ENCODE assay signal across 9 cellular contexts in the genomic region with DNA sequence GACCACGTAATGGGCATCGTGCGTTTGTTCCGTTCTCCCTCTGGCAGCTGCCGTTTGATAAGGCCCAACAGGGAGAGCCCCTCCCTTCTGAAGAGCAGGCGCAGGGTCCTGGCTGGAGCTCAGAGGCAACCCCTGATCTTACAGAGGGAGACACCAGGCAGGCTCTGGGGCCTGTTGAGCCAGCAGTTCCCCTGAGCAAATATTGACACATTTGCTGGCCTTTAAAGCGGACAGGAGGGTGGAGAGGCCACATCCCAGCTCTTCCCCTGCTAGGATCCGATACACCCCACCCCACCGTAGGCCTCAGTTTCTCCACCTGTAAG. TPM values are rescaled to one million over a fixed set of nuclear protein-coding genes. Genes with fewer than 3 reads are reported as not detected.
DNase-seq lines count a peak whose midpoint lies in the region; ATAC-seq and TF ChIP-seq lines count a peak whose summit lies in the region.
"Had no signal": no experiment of that assay in that cellular context is flagged by ENCODE, and none has a peak within 500 bp of the region (broad histone marks: within the 10 kb centered on the region; RNA-seq: fewer than 3 reads in every experiment).

No MANE protein-coding gene starts in this region.

- no peak for DNase-seq in activated T-helper 2 cell treated with anti-CD3 and anti-CD28 coated beads, Interferon-gamma antibody, Interleukin-2, Interleukin-4, amounts not matched to agents 10 μg/mL and 5 μg/mL and 100 μg/mL, durations not matched to agents 14 hours and 24 hours and 36 hours (ENCODE audit: low spot score)
- DNase-seq in lower lobe of right lung (no peak), MV-4-11 (lab: John Stamatoyannopoulos, UW) (no peak), A172 (ENCODE audit: low spot score) (no peak)
- no peak for DNase-seq in activated CD8-positive, alpha-beta memory T cell treated with anti-CD3 and anti-CD28 coated beads, Interleukin-2, amount 50 U/mL, for 48 hours

- H3K27ac ChIP-seq in ACC112 (ENCODE audit: low read depth, low read length) (no peak overlapping the region), HEK293 (ENCODE audit: extremely low read depth, low read depth, low read length) (no peak overlapping the region), lower lobe of right lung (peak overlapping the region; percentile 91)

- H3K4me1 Mint-ChIP-seq in activated T-helper 2 cell treated with anti-CD3 and anti-CD28 coated beads, Interferon-gamma antibody, Interleukin-2, Interleukin-4, amounts not matched to agents 10 μg/mL and 5 μg/mL and 100 μg/mL, durations not matched to agents 14 hours and 24 hours and 36 hours (ENCODE audit: low read depth) = peaks cover 31% of the 10 kb centered on the region

- intact Hi-C loops in activated T-helper 2 cell treated with anti-CD3 and anti-CD28 coated beads, Interferon-gamma antibody, Interleukin-2, Interleukin-4, amounts not matched to agents 10 μg/mL and 5 μg/mL and 100 μg/mL, durations not matched to agents 14 hours and 24 hours and 36 hours (cut with micrococcal nuclease) = loop anchor here (1.0 to 5.0 kb wide), 8 partner anchors 19 to 422 kb away; a partner anchor contains a TSS
- intact Hi-C loops in lower lobe of right lung (cut with DNase I) = no loop called here

- H3K4me1 ChIP-seq in ACC112 (ENCODE audit: control insufficient read depth, insufficient read depth, low read length, unreplicated experiment) = peaks cover 29% of the 10 kb centered on the region
- H3K4me1 ChIP-seq in HEK293 (ENCODE audit: control insufficient read depth, insufficient read depth, low read length) = 0 out of 2 replicates have a peak, but pooled peaks cover 6% of the 10 kb centered on the region
- H3K4me1 ChIP-seq in lower lobe of right lung = peaks cover 33% of the 10 kb centered on the region

- ATAC-seq in lower lobe of right lung = no peak
- no peak for ATAC-seq in GM21786 (IDR thresholded peaks at IDR 0.05; ENCODE audit: unreplicated experiment)

- H3K27me3 Mint-ChIP-seq in activated T-helper 2 cell treated with anti-CD3 and anti-CD28 coated beads, Interferon-gamma antibody, Interleukin-2, Interleukin-4, amounts not matched to agents 10 μg/mL and 5 μg/mL and 100 μg/mL, durations not matched to agents 14 hours and 24 hours and 36 hours (ENCODE audit: low read depth) = no peaks in the 10 kb centered on the region

- peak overlapping the region; percentile 94 for H3K27ac Mint-ChIP-seq in activated T-helper 2 cell treated with anti-CD3 and anti-CD28 coated beads, Interferon-gamma antibody, Interleukin-2, Interleukin-4, amounts not matched to agents 10 μg/mL and 5 μg/mL and 100 μg/mL, durations not matched to agents 14 hours and 24 hours and 36 hours

- POLR2A ChIA-PET in HEK293 (lab: Yijun Ruan, JAX) = interaction anchor here (0.6 to 1.4 kb wide), 23 partner anchors 9 to 462 kb away, joined by 3 to 8 read pairs (median 4); a partner anchor contains a TSS

- H3K4me3 Mint-ChIP-seq in activated T-helper 2 cell treated with anti-CD3 and anti-CD28 coated beads, Interferon-gamma antibody, Interleukin-2, Interleukin-4, amounts not matched to agents 10 μg/mL and 5 μg/mL and 100 μg/mL, durations not matched to agents 14 hours and 24 hours and 36 hours (ENCODE audit: low read depth) = no peak overlapping the region

- CTCF ChIA-PET in HEK293 (lab: Yijun Ruan, JAX) = interaction anchor here (0.6 to 3.2 kb wide), 61 partner anchors 8 to 557 kb away, joined by 3 to 36 read pairs (median 5); a partner anchor contains a TSS

- H3K9me3 ChIP-seq in HEK293 (ENCODE audit: control insufficient read depth, insufficient read depth, low read depth, low read length) (no peaks in the 10 kb centered on the region), lower lobe of right lung (no peaks in the 10 kb centered on the region)

- no peaks in the 10 kb centered on the region for H3K9me3 Mint-ChIP-seq in activated T-helper 2 cell treated with anti-CD3 and anti-CD28 coated beads, Interferon-gamma antibody, Interleukin-2, Interleukin-4, amounts not matched to agents 10 μg/mL and 5 μg/mL and 100 μg/mL, durations not matched to agents 14 hours and 24 hours and 36 hours

- no peak for TF ChIP-seq CTCF in HEK293 (tag by site-specific recombination; IDR thresholded peaks at IDR 0.05)
- no peak for TF ChIP-seq CTCF in lower lobe of right lung (IDR thresholded peaks at IDR 0.05)

- peak overlapping the region; percentile 6 for H2AFZ ChIP-seq in ACC112 (ENCODE audit: low read length, unreplicated experiment)

- no peaks in the 10 kb centered on the region for H3K79me2 ChIP-seq in ACC112 (ENCODE audit: control insufficient read depth, insufficient read depth, low read length, unreplicated experiment)

- no peaks in the 10 kb centered on the region for H3K27me3 ChIP-seq in ACC112 (ENCODE audit: insufficient read depth, low read length)
- no peaks in the 10 kb centered on the region for H3K27me3 ChIP-seq in lower lobe of right lung (ENCODE audit: low read depth)

- H3K36me3 ChIP-seq in ACC112 (ENCODE audit: insufficient read depth, low read length) (no peaks in the 10 kb centered on the region), HEK293 (ENCODE audit: control insufficient read depth in 2 of 2, insufficient read depth in 1 of 2, low read length in 2 of 2) (no peaks in the 10 kb centered on the region), lower lobe of right lung (no peaks in the 10 kb centered on the region)

- H3K4me3 ChIP-seq in ACC112 (ENCODE audit: low read depth, low read length) (peak overlapping the region; percentile 20), HEK293 (ENCODE audit: low read depth, low read length) (no peak overlapping the region), lower lobe of right lung (peak overlapping the region; percentile 78)

- no peaks in the 10 kb centered on the region for H3K36me3 Mint-ChIP-seq in activated T-helper 2 cell treated with anti-CD3 and anti-CD28 coated beads, Interferon-gamma antibody, Interleukin-2, Interleukin-4, amounts not matched to agents 10 μg/mL and 5 μg/mL and 100 μg/mL, durations not matched to agents 14 hours and 24 hours and 36 hours (ENCODE audit: low read depth)

TF ChIP-seq in HEK293, 187 proteins besides CTCF, POLR2A, EP300 and RAD21 (continues in another document):
- no peak for TF ChIP-seq ZNF404 (tag by site-specific recombination; IDR thresholded peaks at IDR 0.05)
- TF ChIP-seq, protein P1, sequence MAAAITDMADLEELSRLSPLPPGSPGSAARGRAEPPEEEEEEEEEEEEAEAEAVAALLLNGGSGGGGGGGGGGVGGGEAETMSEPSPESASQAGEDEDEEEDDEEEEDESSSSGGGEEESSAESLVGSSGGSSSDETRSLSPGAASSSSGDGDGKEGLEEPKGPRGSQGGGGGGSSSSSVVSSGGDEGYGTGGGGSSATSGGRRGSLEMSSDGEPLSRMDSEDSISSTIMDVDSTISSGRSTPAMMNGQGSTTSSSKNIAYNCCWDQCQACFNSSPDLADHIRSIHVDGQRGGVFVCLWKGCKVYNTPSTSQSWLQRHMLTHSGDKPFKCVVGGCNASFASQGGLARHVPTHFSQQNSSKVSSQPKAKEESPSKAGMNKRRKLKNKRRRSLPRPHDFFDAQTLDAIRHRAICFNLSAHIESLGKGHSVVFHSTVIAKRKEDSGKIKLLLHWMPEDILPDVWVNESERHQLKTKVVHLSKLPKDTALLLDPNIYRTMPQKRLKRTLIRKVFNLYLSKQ (tag by site-specific recombination; IDR thresholded peaks at IDR 0.05; ENCODE audit: borderline replicate concordance) = no peak
- TF ChIP-seq ZNF223 (tag by site-specific recombination; IDR thresholded peaks at IDR 0.05) = no peak
- TF ChIP-seq ZNF202 (tag by site-specific recombination; IDR thresholded peaks at IDR 0.05; ENCODE audit: borderline replicate concordance) = no peak
- no peak for TF ChIP-seq ZXDB (tag by site-specific recombination; IDR thresholded peaks at IDR 0.05)
- TF ChIP-seq GFI1B (tag by site-specific recombination; IDR thresholded peaks at IDR 0.05) = no peak
- TF ChIP-seq ZNF175 (tag by site-specific recombination; IDR thresholded peaks at IDR 0.05) = no peak
- TF ChIP-seq, protein P2, sequence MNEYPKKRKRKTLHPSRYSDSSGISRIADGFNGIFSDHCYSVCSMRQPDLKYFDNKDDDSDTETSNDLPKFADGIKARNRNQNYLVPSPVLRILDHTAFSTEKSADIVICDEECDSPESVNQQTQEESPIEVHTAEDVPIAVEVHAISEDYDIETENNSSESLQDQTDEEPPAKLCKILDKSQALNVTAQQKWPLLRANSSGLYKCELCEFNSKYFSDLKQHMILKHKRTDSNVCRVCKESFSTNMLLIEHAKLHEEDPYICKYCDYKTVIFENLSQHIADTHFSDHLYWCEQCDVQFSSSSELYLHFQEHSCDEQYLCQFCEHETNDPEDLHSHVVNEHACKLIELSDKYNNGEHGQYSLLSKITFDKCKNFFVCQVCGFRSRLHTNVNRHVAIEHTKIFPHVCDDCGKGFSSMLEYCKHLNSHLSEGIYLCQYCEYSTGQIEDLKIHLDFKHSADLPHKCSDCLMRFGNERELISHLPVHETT (tag by site-specific recombination; IDR thresholded peaks at IDR 0.05) = no peak
- no peak for TF ChIP-seq KLF16 (tag by site-specific recombination; IDR thresholded peaks at IDR 0.05)

RNA-seq across cellular contexts. Expression of a gene that starts 11.8 kb away (rescaled TPM):
- total RNA-seq in activated T-helper 2 cell treated with anti-CD3 and anti-CD28 coated beads, Interferon-gamma antibody, Interleukin-2, Interleukin-4, amounts not matched to agents 10 μg/mL and 5 μg/mL and 100 μg/mL, durations not matched to agents 14 hours and 24 hours and 36 hours = 7.5 and 7.7 TPM in 2 replicates
- 5.3 TPM for total RNA-seq in lower lobe of right lung
- total RNA-seq in A172 (2014; rRNA removed; shearing (Covaris generic)) = 2.1 and 7.7 TPM in 2 replicates

RNA-seq across cellular contexts. Expression of a gene that starts 12.5 kb away (rescaled TPM):
- total RNA-seq in activated T-helper 2 cell treated with anti-CD3 and anti-CD28 coated beads, Interferon-gamma antibody, Interleukin-2, Interleukin-4, amounts not matched to agents 10 μg/mL and 5 μg/mL and 100 μg/mL, durations not matched to agents 14 hours and 24 hours and 36 hours = 0.64 and 0.75 TPM in 2 replicates
- not detected for total RNA-seq in lower lobe of right lung
- not detected in 2 replicates for total RNA-seq in A172 (2014; rRNA removed; shearing (Covaris generic))
- total RNA-seq: subcutaneous adipose tissue had no signal

RNA-seq across cellular contexts. Expression of a gene that starts 44.3 kb away (rescaled TPM):
- 499 and 506 TPM in 2 replicates for total RNA-seq in activated T-helper 2 cell treated with anti-CD3 and anti-CD28 coated beads, Interferon-gamma antibody, Interleukin-2, Interleukin-4, amounts not matched to agents 10 μg/mL and 5 μg/mL and 100 μg/mL, durations not matched to agents 14 hours and 24 hours and 36 hours
- total RNA-seq in lower lobe of right lung = 111 TPM
- total RNA-seq in A172 (2014; rRNA removed; shearing (Covaris generic)) = 51.7 and 60.2 TPM in 2 replicates

RNA-seq across cellular contexts. Expression of a gene that starts 50.1 kb away (rescaled TPM):
- 404 and 410 TPM in 2 replicates for total RNA-seq in activated T-helper 2 cell treated with anti-CD3 and anti-CD28 coated beads, Interferon-gamma antibody, Interleukin-2, Interleukin-4, amounts not matched to agents 10 μg/mL and 5 μg/mL and 100 μg/mL, durations not matched to agents 14 hours and 24 hours and 36 hours
- total RNA-seq in lower lobe of right lung = 10.2 TPM
- total RNA-seq in A172 (2014; rRNA removed; shearing (Covaris generic)) = 0.02 TPM in 1 of 2 replicates, not detected in the other
